1 cellular context compared by ENCODE assay signal in genomic region chr2:39150102-39150562, GRCh38.
TF ChIP-seq lines count a peak whose summit lies in the region.

No MANE protein-coding gene starts in this region.

TF ChIP-seq in K562, 482 proteins besides CTCF, POLR2A, EP300 and RAD21 (continued from another document and continues in another):
- peak; percentile 38; the same call in 1 of the 2 replicates for TF ChIP-seq TEAD4 (IDR thresholded peaks at IDR 0.05; ENCODE audit: low read length)
- no peak for TF ChIP-seq TEAD4 (CRISPR knock-in tag; IDR thresholded peaks at IDR 0.05; ENCODE audit: borderline replicate concordance)
- no peak for TF ChIP-seq HOXB6 (CRISPR knock-in tag; IDR thresholded peaks at IDR 0.05; ENCODE audit: borderline replicate concordance)
- no peak for TF ChIP-seq ZNF274 (IDR thresholded peaks at IDR 0.05; ENCODE audit: borderline replicate concordance, low read depth, low read length)
- TF ChIP-seq NUFIP1 (IDR thresholded peaks at IDR 0.05; ENCODE audit: partially characterized antibody) = no peak
- no peak for TF ChIP-seq MAFF (IDR thresholded peaks at IDR 0.05; ENCODE audit: low read length)
- TF ChIP-seq ZBTB11 (CRISPR knock-in tag; IDR thresholded peaks at IDR 0.05) = peak in 1 of 3 experiments; percentile 85; a peak in 2 of 6 replicates
- no peak for TF ChIP-seq BRF1 (IDR thresholded peaks at IDR 0.05; ENCODE audit: borderline replicate concordance, extremely low read depth, insufficient read length)
- TF ChIP-seq ZNF121 (CRISPR knock-in tag; conservative IDR thresholded peaks at IDR 0.05) = no peak
- peak; percentile 80 for TF ChIP-seq DIDO1 (tag; IDR thresholded peaks at IDR 0.05; ENCODE audit: low read depth)
- no peak for TF ChIP-seq MBD2 (IDR thresholded peaks at IDR 0.05; ENCODE audit: borderline replicate concordance, low read depth)
- 0 out of 2 replicates have a peak, but pooled peaks have one; percentile 65 for TF ChIP-seq MBD1 (CRISPR knock-in tag; IDR thresholded peaks at IDR 0.05)
- no peak for TF ChIP-seq ZNF655 (CRISPR knock-in tag; IDR thresholded peaks at IDR 0.05)
- TF ChIP-seq RNF2 (IDR thresholded peaks at IDR 0.05) = no peak
- peak; percentile 98 for TF ChIP-seq ZBTB17 (CRISPR knock-in tag; IDR thresholded peaks at IDR 0.05)
- TF ChIP-seq POLR2H (tag; IDR thresholded peaks at IDR 0.05; ENCODE audit: low read depth) = peak; percentile 59
- no peak for TF ChIP-seq CBX2 (IDR thresholded peaks at IDR 0.05; ENCODE audit: insufficient read depth, low read length, poor library complexity, severe bottlenecking)
- no peak for TF ChIP-seq PHF21A (IDR thresholded peaks at IDR 0.05; ENCODE audit: borderline replicate concordance, low read depth)
- TF ChIP-seq ARID2 (IDR thresholded peaks at IDR 0.05) = 0 out of 2 replicates have a peak, but pooled peaks have one; percentile 20
- TF ChIP-seq ZNF24 (IDR thresholded peaks at IDR 0.05) = no peak
- TF ChIP-seq CBX8 (IDR thresholded peaks at IDR 0.05; ENCODE audit: borderline replicate concordance, extremely low read depth, low read depth, low read length, poor library complexity, severe bottlenecking) = no peak
- TF ChIP-seq NR2C1 (IDR thresholded peaks at IDR 0.05) = no peak
- peak; percentile 93 for TF ChIP-seq NR2C1 (tag; IDR thresholded peaks at IDR 0.05)
- TF ChIP-seq ZFP1 (CRISPR knock-in tag; IDR thresholded peaks at IDR 0.05) = peak; percentile 71
- no peak; the same call in 1 of the 2 replicates for TF ChIP-seq ZBTB40 (IDR thresholded peaks at IDR 0.05)
- TF ChIP-seq ZBTB40 (CRISPR knock-in tag; IDR thresholded peaks at IDR 0.05) = no peak
- peak; percentile 70 for TF ChIP-seq ARID1B (IDR thresholded peaks at IDR 0.05)
- TF ChIP-seq GATAD2A (IDR thresholded peaks at IDR 0.05) = no peak
- peak; percentile 46 to 92 (median 82) for TF ChIP-seq YY1 (IDR thresholded peaks at IDR 0.05; ENCODE audit: borderline replicate concordance in 1 of 3, control insufficient read depth in 1 of 3, extremely low read depth in 1 of 3, insufficient read depth in 3 of 3, insufficient read length in 1 of 3, insufficient replicate concordance in 2 of 3, low read depth in 1 of 3, low read length in 2 of 3)
- peak; percentile 73; the same call in 1 of the 2 replicates for TF ChIP-seq ZSCAN32 (CRISPR knock-in tag; IDR thresholded peaks at IDR 0.05)
- TF ChIP-seq ZBTB9 (CRISPR knock-in tag; IDR thresholded peaks at IDR 0.05) = peak; percentile 99
- TF ChIP-seq FOXK2 (conservative IDR thresholded peaks at IDR 0.05 in 1 of 2, IDR thresholded peaks at IDR 0.05 in 1 of 2; ENCODE audit: low read depth in 2 of 2) = peak; percentile 17 to 27; a peak in 1 of 4 replicates
- TF ChIP-seq ZNF707 (CRISPR knock-in tag; conservative IDR thresholded peaks at IDR 0.05) = peak; percentile 46; the same call in 1 of the 2 replicates
- TF ChIP-seq ZNF280B (CRISPR knock-in tag; IDR thresholded peaks at IDR 0.05) = no peak
- peak; percentile 91 for TF ChIP-seq NFRKB (IDR thresholded peaks at IDR 0.05; ENCODE audit: low read depth)
- peak; percentile 35 to 93; a peak in 3 of 4 replicates for TF ChIP-seq TEAD1 (CRISPR knock-in tag; IDR thresholded peaks at IDR 0.05)
- TF ChIP-seq NCOA1 (IDR thresholded peaks at IDR 0.05; ENCODE audit: low read depth) = no peak; the same call in 1 of the 2 replicates
- TF ChIP-seq GABPB2 (CRISPR knock-in tag; conservative IDR thresholded peaks at IDR 0.05) = peak; percentile 80; the same call in 1 of the 2 replicates
- peak; percentile 64; the same call in 1 of the 2 replicates for TF ChIP-seq ID3 (CRISPR knock-in tag; IDR thresholded peaks at IDR 0.05)
- peak; percentile 100 for TF ChIP-seq ID3 (tag; IDR thresholded peaks at IDR 0.05)
